Comparison of ENCODE assay signal across 2 cellular contexts in the genomic region with DNA sequence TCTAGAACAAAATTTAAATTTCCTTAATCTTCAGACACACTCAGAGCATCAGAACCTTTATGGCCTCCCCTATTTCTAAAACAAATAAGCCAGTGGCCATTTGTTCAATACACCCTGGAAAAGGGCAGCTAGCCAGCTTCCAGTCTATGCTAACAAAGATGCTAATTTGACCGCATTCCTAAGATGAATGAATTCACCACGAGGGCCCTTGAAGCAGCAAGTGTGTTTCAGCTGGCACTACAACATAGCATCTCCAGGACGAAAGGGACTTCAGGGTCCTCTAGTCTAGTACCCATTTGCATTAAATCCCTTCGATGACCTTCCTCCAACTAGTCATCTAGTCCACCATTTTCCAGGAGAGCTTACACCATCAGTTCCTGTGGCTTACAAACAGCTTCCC.
TF ChIP-seq lines count a peak whose summit lies in the region.

No MANE protein-coding gene starts in this region.

TF ChIP-seq in GM23338, 12 proteins besides CTCF, POLR2A, EP300 and RAD21:
- TF ChIP-seq, protein P1, sequence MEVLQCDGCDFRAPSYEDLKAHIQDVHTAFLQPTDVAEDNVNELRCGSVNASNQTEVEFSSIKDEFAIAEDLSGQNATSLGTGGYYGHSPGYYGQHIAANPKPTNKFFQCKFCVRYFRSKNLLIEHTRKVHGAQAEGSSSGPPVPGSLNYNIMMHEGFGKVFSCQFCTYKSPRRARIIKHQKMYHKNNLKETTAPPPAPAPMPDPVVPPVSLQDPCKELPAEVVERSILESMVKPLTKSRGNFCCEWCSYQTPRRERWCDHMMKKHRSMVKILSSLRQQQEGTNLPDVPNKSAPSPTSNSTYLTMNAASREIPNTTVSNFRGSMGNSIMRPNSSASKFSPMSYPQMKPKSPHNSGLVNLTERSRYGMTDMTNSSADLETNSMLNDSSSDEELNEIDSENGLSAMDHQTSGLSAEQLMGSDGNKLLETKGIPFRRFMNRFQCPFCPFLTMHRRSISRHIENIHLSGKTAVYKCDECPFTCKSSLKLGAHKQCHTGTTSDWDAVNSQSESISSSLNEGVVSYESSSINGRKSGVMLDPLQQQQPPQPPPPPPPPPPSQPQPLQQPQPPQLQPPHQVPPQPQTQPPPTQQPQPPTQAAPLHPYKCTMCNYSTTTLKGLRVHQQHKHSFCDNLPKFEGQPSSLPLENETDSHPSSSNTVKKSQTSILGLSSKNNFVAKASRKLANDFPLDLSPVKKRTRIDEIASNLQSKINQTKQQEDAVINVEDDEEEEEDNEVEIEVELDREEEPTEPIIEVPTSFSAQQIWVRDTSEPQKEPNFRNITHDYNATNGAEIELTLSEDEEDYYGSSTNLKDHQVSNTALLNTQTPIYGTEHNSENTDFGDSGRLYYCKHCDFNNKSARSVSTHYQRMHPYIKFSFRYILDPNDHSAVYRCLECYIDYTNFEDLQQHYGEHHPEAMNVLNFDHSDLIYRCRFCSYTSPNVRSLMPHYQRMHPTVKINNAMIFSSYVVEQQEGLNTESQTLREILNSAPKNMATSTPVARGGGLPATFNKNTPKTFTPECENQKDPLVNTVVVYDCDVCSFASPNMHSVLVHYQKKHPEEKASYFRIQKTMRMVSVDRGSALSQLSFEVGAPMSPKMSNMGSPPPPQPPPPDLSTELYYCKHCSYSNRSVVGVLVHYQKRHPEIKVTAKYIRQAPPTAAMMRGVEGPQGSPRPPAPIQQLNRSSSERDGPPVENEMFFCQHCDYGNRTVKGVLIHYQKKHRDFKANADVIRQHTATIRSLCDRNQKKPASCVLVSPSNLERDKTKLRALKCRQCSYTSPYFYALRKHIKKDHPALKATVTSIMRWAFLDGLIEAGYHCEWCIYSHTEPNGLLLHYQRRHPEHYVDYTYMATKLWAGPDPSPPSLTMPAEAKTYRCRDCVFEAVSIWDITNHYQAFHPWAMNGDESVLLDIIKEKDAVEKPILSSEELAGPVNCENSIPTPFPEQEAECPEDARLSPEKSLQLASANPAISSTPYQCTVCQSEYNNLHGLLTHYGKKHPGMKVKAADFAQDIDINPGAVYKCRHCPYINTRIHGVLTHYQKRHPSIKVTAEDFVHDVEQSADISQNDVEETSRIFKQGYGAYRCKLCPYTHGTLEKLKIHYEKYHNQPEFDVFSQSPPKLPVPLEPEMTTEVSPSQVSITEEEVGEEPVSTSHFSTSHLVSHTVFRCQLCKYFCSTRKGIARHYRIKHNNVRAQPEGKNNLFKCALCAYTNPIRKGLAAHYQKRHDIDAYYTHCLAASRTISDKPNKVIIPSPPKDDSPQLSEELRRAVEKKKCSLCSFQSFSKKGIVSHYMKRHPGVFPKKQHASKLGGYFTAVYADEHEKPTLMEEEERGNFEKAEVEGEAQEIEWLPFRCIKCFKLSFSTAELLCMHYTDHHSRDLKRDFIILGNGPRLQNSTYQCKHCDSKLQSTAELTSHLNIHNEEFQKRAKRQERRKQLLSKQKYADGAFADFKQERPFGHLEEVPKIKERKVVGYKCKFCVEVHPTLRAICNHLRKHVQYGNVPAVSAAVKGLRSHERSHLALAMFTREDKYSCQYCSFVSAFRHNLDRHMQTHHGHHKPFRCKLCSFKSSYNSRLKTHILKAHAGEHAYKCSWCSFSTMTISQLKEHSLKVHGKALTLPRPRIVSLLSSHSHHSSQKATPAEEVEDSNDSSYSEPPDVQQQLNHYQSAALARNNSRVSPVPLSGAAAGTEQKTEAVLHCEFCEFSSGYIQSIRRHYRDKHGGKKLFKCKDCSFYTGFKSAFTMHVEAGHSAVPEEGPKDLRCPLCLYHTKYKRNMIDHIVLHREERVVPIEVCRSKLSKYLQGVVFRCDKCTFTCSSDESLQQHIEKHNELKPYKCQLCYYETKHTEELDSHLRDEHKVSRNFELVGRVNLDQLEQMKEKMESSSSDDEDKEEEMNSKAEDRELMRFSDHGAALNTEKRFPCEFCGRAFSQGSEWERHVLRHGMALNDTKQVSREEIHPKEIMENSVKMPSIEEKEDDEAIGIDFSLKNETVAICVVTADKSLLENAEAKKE (CRISPR knock-in tag; IDR thresholded peaks at IDR 0.05) = peak; percentile 55
- TF ChIP-seq ZNF114 (CRISPR knock-in tag; IDR thresholded peaks at IDR 0.05) = no peak

TF ChIP-seq in H1, 55 proteins besides CTCF, POLR2A, EP300 and RAD21:
- TF ChIP-seq SAP30 (IDR thresholded peaks at IDR 0.05; ENCODE audit: insufficient read depth, insufficient replicate concordance, low read length) = no peak
- TF ChIP-seq, protein P2, sequence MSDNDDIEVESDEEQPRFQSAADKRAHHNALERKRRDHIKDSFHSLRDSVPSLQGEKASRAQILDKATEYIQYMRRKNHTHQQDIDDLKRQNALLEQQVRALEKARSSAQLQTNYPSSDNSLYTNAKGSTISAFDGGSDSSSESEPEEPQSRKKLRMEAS (IDR thresholded peaks at IDR 0.05) = peak; percentile 56; the same call in 1 of the 2 replicates
- no peak for TF ChIP-seq CHD2 (IDR thresholded peaks at IDR 0.05; ENCODE audit: low read length)
- TF ChIP-seq TEAD4 (IDR thresholded peaks at IDR 0.05; ENCODE audit: low read depth, low read length) = peak; percentile 78; the same call in 1 of the 2 replicates
TF ChIP-seq in H1: peak in this region for 2.
